Comparison of ENCODE assay signal across 9 cellular contexts in the genomic region with DNA sequence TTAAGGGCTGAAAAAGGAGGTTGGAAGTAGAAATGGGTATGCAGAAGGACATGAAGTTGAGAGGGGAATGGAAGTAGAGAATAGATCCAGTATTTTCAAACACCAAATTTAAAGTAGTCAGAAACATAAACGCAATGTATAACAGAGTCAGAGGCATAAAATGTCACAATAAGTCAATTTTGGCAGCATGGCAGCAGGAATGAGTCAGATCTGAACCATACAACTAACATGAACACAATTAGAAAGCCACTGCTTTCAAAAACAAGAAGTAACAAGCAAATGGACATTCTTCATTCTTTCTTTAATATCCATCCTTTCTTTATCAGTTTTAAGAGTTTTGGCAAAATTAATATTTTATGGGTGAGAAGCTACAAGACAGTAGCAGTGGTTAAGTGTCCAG. TPM values are rescaled to one million over a fixed set of nuclear protein-coding genes. Genes with fewer than 3 reads are reported as not detected.
DNase-seq lines count a peak whose midpoint lies in the region; ATAC-seq, FAIRE-seq and TF ChIP-seq lines count a peak whose summit lies in the region.
"Had no signal": no experiment of that assay in that cellular context is flagged by ENCODE, and none has a peak within 500 bp of the region (broad histone marks: within the 10 kb centered on the region; RNA-seq: fewer than 3 reads in every experiment).

No MANE protein-coding gene starts in this region.

- no peak for FAIRE-seq in GM12891 (lab: Jason Lieb, UNC)

- no peaks in the 10 kb centered on the region for H3K27me3 Mint-ChIP-seq in Caco-2 (ENCODE audit: insufficient read depth, unreplicated experiment)
- no peaks in the 10 kb centered on the region for H3K27me3 Mint-ChIP-seq in activated CD8-positive, alpha-beta T cell treated with anti-CD3 and anti-CD28 coated beads for 36 hours

- H3K9me3 ChIP-seq in Caco-2, result no peaks in the 10 kb centered on the region

- peaks cover 34% of the 10 kb centered on the region for H3K4me1 ChIP-seq in Caco-2

- H3K27ac Mint-ChIP-seq in Caco-2 (ENCODE audit: unreplicated experiment), result no peak overlapping the region
- H3K27ac Mint-ChIP-seq in activated CD8-positive, alpha-beta T cell treated with anti-CD3 and anti-CD28 coated beads for 36 hours, result peak overlapping the region; percentile 81

- no peaks in the 10 kb centered on the region for H3K9me3 Mint-ChIP-seq in Caco-2 (ENCODE audit: unreplicated experiment)
- no peaks in the 10 kb centered on the region for H3K9me3 Mint-ChIP-seq in activated CD8-positive, alpha-beta T cell treated with anti-CD3 and anti-CD28 coated beads for 36 hours

- H3K27me3 ChIP-seq in Caco-2 (replicated peaks; ENCODE audit: control insufficient read depth, insufficient read depth, low read length), result no peaks in the 10 kb centered on the region

- CTCF ChIA-PET in Caco-2 (lab: Charles Lee), result no interaction called here
- CTCF ChIA-PET in activated CD8-positive, alpha-beta T cell treated with anti-CD3 and anti-CD28 coated beads for 36 hours (lab: Charles Lee), result interaction anchor here (2.1 kb wide), 1 partner anchor 15 kb away, joined by 14 read pairs; no protein-coding TSS in a partner anchor

- intact Hi-C loops in Caco-2 (cut with micrococcal nuclease; ENCODE audit: unreplicated experiment), result loop anchor here (5.0 kb wide), 1 partner anchor 227 kb away; no protein-coding TSS in a partner anchor
- intact Hi-C loops in activated CD8-positive, alpha-beta T cell treated with anti-CD3 and anti-CD28 coated beads for 36 hours (cut with micrococcal nuclease), result no loop called here

- H3K4me3 Mint-ChIP-seq in Caco-2 (ENCODE audit: unreplicated experiment), result peak overlapping the region; percentile 98
- peak overlapping the region; percentile 100 for H3K4me3 Mint-ChIP-seq in activated CD8-positive, alpha-beta T cell treated with anti-CD3 and anti-CD28 coated beads for 36 hours

- no peak for TF ChIP-seq CTCF in Caco-2 (IDR thresholded peaks at IDR 0.05; ENCODE audit: insufficient read depth in 1 of 2, low read depth in 1 of 2, low read length in 1 of 2, severe bottlenecking in 1 of 2, unreplicated experiment in 1 of 2)
- TF ChIP-seq CTCF in activated CD8-positive, alpha-beta T cell treated with anti-CD3 and anti-CD28 coated beads for 36 hours (IDR thresholded peaks at IDR 0.05), result no peak

- POLR2A ChIA-PET in Caco-2 (lab: Charles Lee), result no interaction called here
- POLR2A ChIA-PET in activated CD8-positive, alpha-beta T cell treated with anti-CD3 and anti-CD28 coated beads for 36 hours (lab: Charles Lee), result no interaction called here

- TF ChIP-seq POLR2A in GM12891 (IDR thresholded peaks at IDR 0.05; ENCODE audit: low read depth, low read length), result no peak

- H3K4me1 Mint-ChIP-seq in Caco-2 (ENCODE audit: low read depth, unreplicated experiment), result peaks cover 36% of the 10 kb centered on the region
- peaks cover 56% of the 10 kb centered on the region for H3K4me1 Mint-ChIP-seq in activated CD8-positive, alpha-beta T cell treated with anti-CD3 and anti-CD28 coated beads for 36 hours (ENCODE audit: low read depth)

- ATAC-seq in HG03520 (IDR thresholded peaks at IDR 0.05; ENCODE audit: unreplicated experiment) (peak; percentile 16), HG02852 (IDR thresholded peaks at IDR 0.05; ENCODE audit: unreplicated experiment) (no peak)
- ATAC-seq in activated CD8-positive, alpha-beta T cell treated with anti-CD3 and anti-CD28 coated beads for 36 hours, result no peak

- no TSS peak for BruUV-seq in Caco-2 (replicated peaks; lab: Mats Ljungman, UMichigan)

- H3K4me3 ChIP-seq in Caco-2 (ENCODE audit: low read depth, low read length), result peak overlapping the region; percentile 79

- peaks cover 57% of the 10 kb centered on the region for H3K36me3 Mint-ChIP-seq in Caco-2 (ENCODE audit: insufficient read depth, unreplicated experiment)
- peaks cover 45% of the 10 kb centered on the region for H3K36me3 Mint-ChIP-seq in activated CD8-positive, alpha-beta T cell treated with anti-CD3 and anti-CD28 coated beads for 36 hours (ENCODE audit: low read depth)

- 0 out of 2 replicates have a peak, but pooled peaks cover 5% of the 10 kb centered on the region for H3K36me3 ChIP-seq in Caco-2 (ENCODE audit: control insufficient read depth, insufficient read depth, low read length)

- DNase-seq in Caco-2, result no peak
- DNase-seq in activated CD8-positive, alpha-beta T cell treated with anti-CD3 and anti-CD28 coated beads for 36 hours, result peak; percentile 9
- peak; percentile 7 for DNase-seq in kidney tubule cell (ENCODE audit: low spot score)
- no peak for DNase-seq in GM12891 (ENCODE audit: insufficient read length, low spot score)
- no peak for DNase-seq in HK-2 (ENCODE audit: unreplicated experiment)
- no peak for DNase-seq in NCI-H2107 (lab: John Stamatoyannopoulos, UW)
- DNase-seq: stimulated activated CD4-positive, alpha-beta T cell treated with anti-CD3 and anti-CD28 coated beads, Interleukin-4, amount 100 ng/mL, for 1 hour had no signal

TF ChIP-seq in GM12891, 5 proteins besides CTCF, POLR2A, EP300 and RAD21:
- TF ChIP-seq TAF1 (IDR thresholded peaks at IDR 0.05; ENCODE audit: low read depth, low read length), result no peak
- no peak for TF ChIP-seq POU2F2 (IDR thresholded peaks at IDR 0.05; ENCODE audit: low read depth, low read length)
- TF ChIP-seq POLR2AphosphoS5 (IDR thresholded peaks at IDR 0.05; ENCODE audit: low read depth, low read length), result no peak
- no peak for TF ChIP-seq SPI1 (IDR thresholded peaks at IDR 0.05; ENCODE audit: low read depth, low read length)
- TF ChIP-seq PAX5 (IDR thresholded peaks at IDR 0.05; ENCODE audit: insufficient read depth, low read length, severe bottlenecking), result no peak

RNA-seq across cellular contexts. Expression of a gene that starts 2.5 kb away (rescaled TPM):
- 194 and 227 TPM in 2 replicates for total RNA-seq in Caco-2 (2022)
- 10 to 100 TPM; 75.7 to 82.6 TPM for total RNA-seq in activated CD8-positive, alpha-beta T cell treated with anti-CD3 and anti-CD28 coated beads for 36 hours
- polyA plus RNA-seq in GM12891 (2012; ENCODE audit: low read depth, missing spikeins), result 29.5 TPM

Comparison
In these comparisons a context has a peak if more than half of its experiments do, and no peak if none do; other contexts are left out.
1. DNase-seq: peak in activated CD8-positive, alpha-beta T cell treated with anti-CD3 and anti-CD28 coated beads for 36 hours (single experiment) and kidney tubule cell (single experiment); none in Caco-2 (0 of 2), GM12891 (single experiment), HK-2 (single experiment) and NCI-H2107 (single experiment).